11 cellular contexts compared by ENCODE assay signal in the genomic region with DNA sequence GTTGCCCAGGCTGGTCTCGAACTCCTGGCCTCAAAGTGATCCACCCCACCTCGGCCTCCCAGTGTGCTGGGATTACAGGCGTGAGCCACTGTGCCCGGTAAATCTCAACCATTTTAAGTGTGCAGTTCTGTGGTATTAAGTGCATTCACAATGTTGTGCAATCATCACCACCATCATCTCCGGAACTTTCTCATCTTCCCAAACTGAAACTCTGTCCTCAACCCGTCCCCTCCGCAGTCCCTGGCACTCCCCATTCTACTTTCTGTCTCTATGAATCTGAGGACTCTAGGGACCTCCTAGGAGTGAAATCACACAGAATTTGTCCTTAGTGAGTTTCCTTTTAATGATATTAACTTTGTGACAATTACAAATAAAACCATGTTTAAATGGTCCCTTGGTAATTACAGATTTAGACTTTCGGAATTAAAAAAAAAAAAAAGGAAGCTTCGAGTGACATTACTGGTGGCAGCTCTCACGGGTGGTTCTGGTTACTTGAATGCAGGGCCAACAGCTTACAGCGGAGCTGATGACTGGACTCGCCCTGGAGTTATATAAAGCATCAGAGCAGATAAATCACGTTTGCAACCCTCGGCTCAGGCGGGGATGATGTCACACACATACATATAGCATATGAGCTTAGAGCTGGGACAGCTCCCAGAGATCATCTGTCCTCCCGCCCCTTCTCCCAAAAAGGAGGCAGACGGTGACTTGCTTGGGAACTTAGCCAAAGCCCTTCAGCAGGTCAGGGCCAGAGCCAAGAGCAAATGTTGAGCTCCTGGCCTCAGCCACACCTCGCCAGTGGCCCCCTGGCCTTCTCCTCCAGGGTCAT.
DNase-seq lines count a peak whose midpoint lies in the region; ATAC-seq and TF ChIP-seq lines count a peak whose summit lies in the region.
"Had no signal": no experiment of that assay in that cellular context is flagged by ENCODE, and none has a peak within 500 bp of the region (broad histone marks: within the 10 kb centered on the region; RNA-seq: fewer than 3 reads in every experiment).

No MANE protein-coding gene starts in this region.

- no peak overlapping the region for H2BK15ac ChIP-seq in mesenchymal stem cell (ENCODE audit: low read depth, poor library complexity, severe bottlenecking)

- no peak overlapping the region for H2AFZ ChIP-seq in mesenchymal stem cell (ENCODE audit: low read depth, low read length)

- 76% methylated on average over 14 of the region's 18 CpGs for WGBS in mesenchymal stem cell

- H3K9ac ChIP-seq in mesenchymal stem cell (ENCODE audit: low read length) = peak overlapping the region; percentile 91

- no peaks in the 10 kb centered on the region for H3K4me1 ChIP-seq in mesenchymal stem cell (ENCODE audit: control insufficient read depth, insufficient read depth, low read depth, low read length)

- H3K14ac ChIP-seq in mesenchymal stem cell (ENCODE audit: low read length in 2 of 2) = no peak overlapping the region

- no peaks in the 10 kb centered on the region for H3K27me3 ChIP-seq in mesenchymal stem cell (ENCODE audit: control insufficient read depth in 1 of 2, insufficient read depth in 1 of 2, low read length in 2 of 2)

- H3K79me1 ChIP-seq in mesenchymal stem cell (replicated peaks; ENCODE audit: low read length, poor library complexity, severe bottlenecking) = no peaks in the 10 kb centered on the region

- no peak overlapping the region for H3K18ac ChIP-seq in mesenchymal stem cell (ENCODE audit: low read depth in 1 of 2, low read length in 2 of 2)

- no peak overlapping the region for H4K8ac ChIP-seq in mesenchymal stem cell (ENCODE audit: low read length)

- no peak overlapping the region for H2BK12ac ChIP-seq in mesenchymal stem cell (ENCODE audit: low read length in 2 of 2)

- no peak overlapping the region for H3K4me2 ChIP-seq in mesenchymal stem cell (ENCODE audit: low read length, poor library complexity, severe bottlenecking)

- no peak overlapping the region for H3K27ac ChIP-seq in mesenchymal stem cell (ENCODE audit: low read length, poor library complexity, severe bottlenecking)
- H3K27ac ChIP-seq: HL-60 had no signal

- H3K23ac ChIP-seq in mesenchymal stem cell (ENCODE audit: low read length in 2 of 2) = no peak overlapping the region

- H4K91ac ChIP-seq in mesenchymal stem cell (ENCODE audit: low read length) = no peak overlapping the region

- H3K4me3 ChIP-seq in cardiac fibroblast (replicated peaks in 1 of 2; ENCODE audit: low read depth in 2 of 2, low read length in 2 of 2) (peak overlapping the region in 1 of 2 donors; percentile 14), mesenchymal stem cell (ENCODE audit: insufficient read depth in 1 of 2, low read depth in 1 of 2, low read length in 2 of 2) (peak overlapping the region in 1 of 2 experiments; percentile 59)

- H3K4ac ChIP-seq in mesenchymal stem cell (ENCODE audit: low read depth in 1 of 2, low read length in 2 of 2) = no peak overlapping the region

- no peak overlapping the region for H2BK5ac ChIP-seq in mesenchymal stem cell (ENCODE audit: low read depth, low read length, poor library complexity, severe bottlenecking)

- no peak for TF ChIP-seq CTCF in cardiac fibroblast (IDR thresholded peaks at IDR 0.05; ENCODE audit: low read depth, low read length)

- no peak overlapping the region for H2AK5ac ChIP-seq in mesenchymal stem cell (ENCODE audit: low read length, severe bottlenecking)

- no peaks in the 10 kb centered on the region for H3K9me3 ChIP-seq in mesenchymal stem cell (ENCODE audit: control insufficient read depth, low read length)

- DNase-seq in NCI-H2107 (lab: John Stamatoyannopoulos, UW) = peak; percentile 19
- DNase-seq in NCI-H2107 treated with DMSO at 0.1 percent for 48 hours (lab: John Stamatoyannopoulos, UW; ENCODE audit: unreplicated experiment) = no peak
- peak; percentile 89 to 93 for DNase-seq in cardiac fibroblast (ENCODE audit: low read depth in 2 of 2)
- DNase-seq in mesenchymal stem cell = peak; percentile 76
- peak; percentile 67 for DNase-seq in ureter (ENCODE audit: low spot score)
- DNase-seq in HuH-7.5 (ENCODE audit: low spot score) = no peak
- no peak for DNase-seq in iPS-NIHi11 (ENCODE audit: low spot score)
- DNase-seq: kidney glomerular epithelial cell, T-helper 2 cell had no signal

- H3K36me3 ChIP-seq in mesenchymal stem cell (ENCODE audit: control insufficient read depth in 1 of 2, insufficient read depth in 2 of 2, low read depth in 1 of 2, low read length in 2 of 2) = peaks cover 5 to 11% of the 10 kb centered on the region in 2 experiments

- no peak overlapping the region for H2BK120ac ChIP-seq in mesenchymal stem cell (ENCODE audit: low read depth, low read length)

- no peak for ATAC-seq in HG02642 (IDR thresholded peaks at IDR 0.05; ENCODE audit: poor library complexity, unreplicated experiment)

Comparison
In these comparisons a context has a peak if more than half of its experiments do, and no peak if none do; other contexts are left out.
1. DNase-seq: peak in NCI-H2107 (single experiment), cardiac fibroblast (2 of 2), mesenchymal stem cell (single experiment) and ureter (single experiment); none in NCI-H2107 treated with DMSO at 0.1 percent for 48 hours (single experiment), HuH-7.5 (single experiment) and iPS-NIHi11 (single experiment).